Comparison of ENCODE assay signal across 1 cellular context in genomic region chr1:246577082-246577719, GRCh38.
TF ChIP-seq lines count a peak whose summit lies in the region.

No MANE protein-coding gene starts in this region.

TF ChIP-seq in GM12878, 131 proteins besides CTCF, POLR2A, EP300 and RAD21:
- TF ChIP-seq RFX5 (IDR thresholded peaks at IDR 0.05; ENCODE audit: low read depth, low read length): no peak
- TF ChIP-seq WRNIP1 (IDR thresholded peaks at IDR 0.05; ENCODE audit: borderline replicate concordance, low read depth, low read length): no peak
- no peak for TF ChIP-seq STAT3 (IDR thresholded peaks at IDR 0.05; ENCODE audit: low read depth, low read length)
- TF ChIP-seq CBX3 (IDR thresholded peaks at IDR 0.05; ENCODE audit: borderline replicate concordance, low read depth): no peak
- TF ChIP-seq STAT1 (conservative IDR thresholded peaks at IDR 0.05): no peak
- no peak for TF ChIP-seq SUZ12 (IDR thresholded peaks at IDR 0.05; ENCODE audit: unreplicated experiment)
- no peak for TF ChIP-seq TCF7 (IDR thresholded peaks at IDR 0.05; ENCODE audit: borderline replicate concordance)
- no peak for TF ChIP-seq CHD2 (IDR thresholded peaks at IDR 0.05; ENCODE audit: borderline replicate concordance, low read depth, low read length)
- no peak for TF ChIP-seq RELA (IDR thresholded peaks at IDR 0.05; ENCODE audit: borderline replicate concordance, partially characterized antibody)
- TF ChIP-seq SMAD5 (IDR thresholded peaks at IDR 0.05; ENCODE audit: low read depth): no peak
- no peak for TF ChIP-seq IKZF2 (IDR thresholded peaks at IDR 0.05)
- TF ChIP-seq TARDBP (IDR thresholded peaks at IDR 0.05; ENCODE audit: borderline replicate concordance): no peak
- TF ChIP-seq TCF3 (IDR thresholded peaks at IDR 0.05; ENCODE audit: borderline replicate concordance, insufficient read depth, low read depth, low read length): no peak
- no peak for TF ChIP-seq LARP7 (IDR thresholded peaks at IDR 0.05)
- TF ChIP-seq ATF2 (IDR thresholded peaks at IDR 0.05; ENCODE audit: low read length): no peak
- TF ChIP-seq MYC (IDR thresholded peaks at IDR 0.05; ENCODE audit: insufficient read depth, insufficient read length, insufficient replicate concordance, low read length, severe bottlenecking): no peak
